ENCODE assay signal across 9 cellular contexts in the genomic region with DNA sequence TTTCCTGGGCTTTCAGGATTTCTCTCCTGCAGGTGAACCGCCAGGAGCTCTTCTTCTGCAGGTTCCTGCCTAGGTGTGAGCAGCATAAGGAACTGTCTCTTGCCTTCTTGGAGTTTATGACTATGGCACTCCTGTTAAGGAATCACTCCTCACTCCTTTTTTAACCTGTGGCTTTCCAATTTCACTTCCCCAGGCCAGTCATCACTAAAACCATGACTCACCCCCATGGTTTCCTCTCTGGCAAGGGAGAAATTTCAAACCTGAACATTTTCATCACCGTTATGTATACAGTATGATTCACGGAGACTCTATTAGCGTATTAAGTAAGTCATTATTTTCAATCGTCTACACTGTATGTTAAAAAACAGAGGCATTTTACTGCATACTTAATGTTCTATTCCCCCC.
A peak's percentile ranks its signal among the peaks of the same experiment; 100 is the strongest.
DNase-seq lines count a peak whose midpoint lies in the region; ATAC-seq and TF ChIP-seq lines count a peak whose summit lies in the region.
"Had no signal": no experiment of that assay in that cellular context is flagged by ENCODE, and none has a peak within 500 bp of the region (broad histone marks: within the 10 kb centered on the region; RNA-seq: fewer than 3 reads in every experiment).

No MANE protein-coding gene starts in this region.

- H3K9ac ChIP-seq in BLaER1, result no peak overlapping the region

- peaks cover 30% of the 10 kb centered on the region for H3K4me1 Mint-ChIP-seq in chondrocyte (ENCODE audit: low read depth)

- H3K9me3 Mint-ChIP-seq in chondrocyte (ENCODE audit: low read depth), result no peaks in the 10 kb centered on the region

- no peak for DNase-seq in chondrocyte (ENCODE audit: low spot score)
- DNase-seq in HuH-7 (ENCODE audit: low spot score), result no peak
- no peak for DNase-seq in AML-193 (lab: John Stamatoyannopoulos, UW)
- no peak for DNase-seq in effector CD8-positive, alpha-beta T cell (lab: John Stamatoyannopoulos, UW)
- DNase-seq: heart right ventricle had no signal

- no peak for TF ChIP-seq CTCF in chondrocyte (IDR thresholded peaks at IDR 0.05)

- no peaks in the 10 kb centered on the region for H3K36me3 Mint-ChIP-seq in chondrocyte (ENCODE audit: low read depth)

- H3K27me3 ChIP-seq in BLaER1, result no peaks in the 10 kb centered on the region
- H3K27me3 ChIP-seq: heart right ventricle had no signal

- H3K4me3 ChIP-seq in BLaER1, result no peak overlapping the region
- H3K4me3 ChIP-seq: heart right ventricle had no signal

- no peaks in the 10 kb centered on the region for H3K27me3 Mint-ChIP-seq in chondrocyte (ENCODE audit: low read depth)

- peak overlapping the region; percentile 68 for H3K4me2 ChIP-seq in BLaER1

- H3K4me3 Mint-ChIP-seq in chondrocyte (ENCODE audit: unreplicated experiment), result no peak overlapping the region

- H3K9me3 ChIP-seq in BLaER1, result no peaks in the 10 kb centered on the region
- H3K9me3 ChIP-seq: heart right ventricle had no signal

- H3K27ac Mint-ChIP-seq in chondrocyte (ENCODE audit: unreplicated experiment), result peak overlapping the region; percentile 11

- H4K20me1 ChIP-seq in BLaER1, result no peaks in the 10 kb centered on the region

- H3K4me1 ChIP-seq in BLaER1, result peaks cover 29% of the 10 kb centered on the region

- no peaks in the 10 kb centered on the region for H3K36me3 ChIP-seq in BLaER1
- H3K36me3 ChIP-seq: heart right ventricle had no signal

- ATAC-seq in GM21529 (IDR thresholded peaks at IDR 0.05; ENCODE audit: unreplicated experiment), result peak; percentile 43
- peak; percentile 36 for ATAC-seq in HG03571 (IDR thresholded peaks at IDR 0.05; ENCODE audit: unreplicated experiment)
- ATAC-seq in HG03439 (IDR thresholded peaks at IDR 0.05; ENCODE audit: unreplicated experiment), result no peak
- ATAC-seq: heart right ventricle had no signal

- H3K27ac ChIP-seq in BLaER1, result peak overlapping the region; percentile 43; the same call in 1 of the 2 replicates
- H3K27ac ChIP-seq: heart right ventricle had no signal
